Comparison of ENCODE assay signal across 16 cellular contexts in the genomic region with DNA sequence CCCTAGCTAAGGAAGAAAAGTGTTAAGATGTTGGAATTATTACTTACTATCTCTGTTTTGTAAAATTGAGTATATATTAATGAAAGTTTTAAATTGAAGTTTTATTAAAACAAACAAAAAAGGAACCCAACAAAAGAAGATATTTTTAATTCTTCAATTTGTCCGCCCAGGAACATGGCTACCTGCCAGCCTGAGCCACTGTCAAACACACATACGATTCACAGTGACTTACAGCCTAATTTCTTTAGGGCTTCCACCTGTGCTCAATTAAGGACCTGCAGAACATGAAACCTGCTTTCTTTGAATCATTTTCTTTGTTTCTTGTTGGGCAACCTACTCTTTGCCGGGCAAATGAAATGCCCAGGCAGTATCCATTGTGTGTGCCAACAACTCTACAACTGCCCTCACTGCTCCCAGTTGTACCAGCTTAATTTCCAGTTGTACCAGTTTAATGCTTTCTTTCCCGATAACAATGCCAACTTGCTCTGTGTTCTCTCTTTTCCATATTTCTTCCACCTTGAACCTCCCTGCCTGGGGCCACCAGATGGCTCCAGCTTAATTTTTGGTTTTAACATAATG.
"Had no signal": no experiment of that assay in that cellular context is flagged by ENCODE, and none has a peak within 500 bp of the region (broad histone marks: within the 10 kb centered on the region; RNA-seq: fewer than 3 reads in every experiment).

No MANE protein-coding gene starts in this region.

- H3K27me3 ChIP-seq: foreskin keratinocyte, hepatocyte, neutrophil, sigmoid colon, stomach had no signal

- H3K4me2 ChIP-seq: hepatocyte had no signal

- H3K4me1 ChIP-seq: foreskin keratinocyte, lower lobe of right lung, sigmoid colon, stomach had no signal

- H3K79me2 ChIP-seq: hepatocyte had no signal

- H3K27ac ChIP-seq: foreskin keratinocyte, hepatocyte, lower lobe of right lung, neutrophil, sigmoid colon, skin epidermis, stomach, thoracic aorta had no signal

- H3K4me3 ChIP-seq: hepatocyte, lower lobe of right lung, sigmoid colon, skin epidermis, stomach, thoracic aorta had no signal

- ATAC-seq: foreskin keratinocyte; lower lobe of right lung; stimulated activated naive B cell treated with anti-CD40 and anti-IgM and Interleukin-4, amounts not matched to agents 10 μg/mL and 1 μg/mL and 100 μg/mL, for 72 hours had no signal

- H3K36me3 ChIP-seq: lower lobe of right lung, neutrophil, sigmoid colon, stomach, thoracic aorta had no signal

- H3K9me3 ChIP-seq: lower lobe of right lung, neutrophil, stomach, thoracic aorta had no signal

- H2AFZ ChIP-seq: hepatocyte had no signal

- DNase-seq: dermis blood vessel endothelial cell; foreskin keratinocyte; lower lobe of right lung; naive B cell; posterior cingulate gyrus; sigmoid colon; stimulated activated CD4-positive, alpha-beta T cell treated with anti-CD3 and anti-CD28 coated beads, Interleukin-2, amount 100 ng/mL, for 24 hours; stimulated activated CD4-positive, alpha-beta T cell treated with anti-CD3 and anti-CD28 coated beads, Interleukin-4, amount 100 ng/mL, for 4 hours; stimulated activated naive B cell treated with anti-CD40 and anti-IgM and Interleukin-4, amounts not matched to agents 10 μg/mL and 1 μg/mL and 100 μg/mL, for 72 hours; stomach; substantia nigra; trophoblast cell had no signal
